In the genomic region with DNA sequence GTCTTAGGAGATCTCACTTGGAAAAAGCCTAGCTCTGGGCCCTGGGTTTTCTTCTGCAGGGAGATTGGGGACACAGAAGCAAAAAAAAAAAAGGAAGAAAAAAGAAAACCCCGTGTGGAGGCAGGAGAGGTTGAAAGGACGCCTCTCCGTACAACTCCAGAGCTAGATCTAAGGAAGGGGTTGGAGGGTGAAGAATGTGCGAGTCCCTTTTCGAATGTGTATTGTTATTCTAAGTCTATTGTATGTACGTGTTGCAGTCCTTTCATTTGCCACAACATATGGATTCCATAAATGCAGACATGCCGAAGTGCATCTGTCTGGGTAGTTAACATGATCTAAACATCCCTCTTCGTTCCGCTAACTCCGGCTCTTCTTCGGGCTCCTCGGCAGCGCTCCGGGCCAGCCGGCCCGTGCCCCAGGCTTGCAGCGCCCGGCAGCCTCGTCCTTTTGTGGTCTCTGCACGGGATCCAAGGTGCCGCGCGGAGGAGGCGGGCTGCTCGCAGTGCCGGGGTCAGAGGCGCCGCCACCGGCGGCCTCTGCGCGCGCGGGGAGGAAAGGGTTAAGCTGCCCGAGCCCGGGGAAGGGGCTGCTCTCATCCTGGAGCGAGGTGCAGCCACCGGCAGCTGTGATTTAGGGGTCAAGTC, we compare ENCODE assay signal across 9 cellular contexts. TPM values are rescaled to one million over a fixed set of nuclear protein-coding genes. Genes with fewer than 3 reads are reported as not detected.
DNase-seq lines count a peak whose midpoint lies in the region; ATAC-seq and TF ChIP-seq lines count a peak whose summit lies in the region.
"Had no signal": no experiment of that assay in that cellular context is flagged by ENCODE, and none has a peak within 500 bp of the region (broad histone marks: within the 10 kb centered on the region; RNA-seq: fewer than 3 reads in every experiment).

No MANE protein-coding gene starts in this region.

- TF ChIP-seq CTCF in AG04450 (IDR thresholded peaks at IDR 0.05; ENCODE audit: low read depth, low read length), result no peak
- no peak for TF ChIP-seq CTCF in fibroblast of lung (conservative IDR thresholded peaks at IDR 0.05 in 1 of 2, IDR thresholded peaks at IDR 0.05 in 1 of 2; ENCODE audit: low read depth in 1 of 2, low read length in 2 of 2)

- peak overlapping the region; percentile 20 for H2AK5ac ChIP-seq in neuronal stem cell (ENCODE audit: low read depth, low read length)

- CTCF ChIA-PET in AG04450 (lab: Charles Lee), result interaction anchor here (0.5 to 4.3 kb wide), 4 partner anchors 114 to 715 kb away, joined by 3 to 38 read pairs (median 6); no protein-coding TSS in a partner anchor

- no peaks in the 10 kb centered on the region for H3K79me1 ChIP-seq in neuronal stem cell (ENCODE audit: low read depth, low read length)

- peak overlapping the region; percentile 82 for H3K14ac ChIP-seq in neuronal stem cell (ENCODE audit: low read length)

- H2BK120ac ChIP-seq in neuronal stem cell (ENCODE audit: low read depth, low read length), result no peak overlapping the region

- no peaks in the 10 kb centered on the region for H3K27me3 ChIP-seq in AG04450 (ENCODE audit: control insufficient read depth, insufficient read depth, low read length)
- peaks cover 88% of the 10 kb centered on the region for H3K27me3 ChIP-seq in HUES64 (ENCODE audit: insufficient read depth, low read length)
- H3K27me3 ChIP-seq in fibroblast of lung (ENCODE audit: control insufficient read depth, insufficient read depth, low read length), result no peaks in the 10 kb centered on the region
- peaks cover 14 to 60% (median 38%) of the 10 kb centered on the region in 3 experiments for H3K27me3 ChIP-seq in neuronal stem cell (ENCODE audit: control insufficient read depth in 3 of 3, insufficient read depth in 3 of 3, low read depth in 1 of 3, low read length in 3 of 3)

- H2AFZ ChIP-seq in fibroblast of lung (ENCODE audit: low read length) (peak overlapping the region; percentile 67), neuronal stem cell (ENCODE audit: low read length) (peak overlapping the region; percentile 39)

- H3K27ac ChIP-seq in AG04450 (ENCODE audit: low read depth, low read length), result no peak overlapping the region
- no peak overlapping the region for H3K27ac ChIP-seq in HUES64 (ENCODE audit: low read depth, low read length)
- peak overlapping the region; percentile 79 for H3K27ac ChIP-seq in fibroblast of lung (ENCODE audit: insufficient read depth, low read length)
- no peak overlapping the region for H3K27ac ChIP-seq in neuronal stem cell (replicated peaks; ENCODE audit: low read length)

- peaks cover 40% of the 10 kb centered on the region for H3K79me2 ChIP-seq in fibroblast of lung (ENCODE audit: control insufficient read depth, insufficient read depth, low read length)

- H3K18ac ChIP-seq in neuronal stem cell (ENCODE audit: low read length), result peak overlapping the region; percentile 15

- H3K9me3 ChIP-seq in AG04450 (ENCODE audit: control insufficient read depth, insufficient read depth, low read length), result peaks cover 3% of the 10 kb centered on the region; the same call in 1 of the 2 replicates
- no peaks in the 10 kb centered on the region for H3K9me3 ChIP-seq in HUES64 (ENCODE audit: insufficient read depth, low read depth, low read length)
- H3K9me3 ChIP-seq in fibroblast of lung (ENCODE audit: control insufficient read depth, insufficient read depth, low read depth, low read length), result no peaks in the 10 kb centered on the region
- H3K9me3 ChIP-seq in neuronal stem cell (replicated peaks in 1 of 2; ENCODE audit: control insufficient read depth in 2 of 2, insufficient read depth in 1 of 2, low read depth in 1 of 2, low read length in 2 of 2), result no peaks in the 10 kb centered on the region

- under 1% methylated on average over 38 of the region's 38 CpGs for WGBS in HUES64
- no CpG with 5 or more reads among the region's 38 CpGs for WGBS in neuronal stem cell (ENCODE audit: extremely low coverage in 2 of 2, insufficient read length in 2 of 2, insufficient replicate concordance in 1 of 2), 2 donors

- peak overlapping the region; percentile 94 for H3K4me2 ChIP-seq in fibroblast of lung (ENCODE audit: extremely low read depth, insufficient read depth, low read length)
- H3K4me2 ChIP-seq in neuronal stem cell (ENCODE audit: insufficient read depth, low read length, poor library complexity, severe bottlenecking), result peak overlapping the region; percentile 37

- no peak overlapping the region for H3K9ac ChIP-seq in HUES64 (ENCODE audit: low read depth, low read length)
- peak overlapping the region; percentile 74 for H3K9ac ChIP-seq in fibroblast of lung (ENCODE audit: insufficient read depth, low read length)
- H3K9ac ChIP-seq in neuronal stem cell (ENCODE audit: low read depth, low read length, poor library complexity), result no peak overlapping the region

- H2BK5ac ChIP-seq in neuronal stem cell (ENCODE audit: low read length), result no peak overlapping the region

- H3K36me3 ChIP-seq in HUES64 (ENCODE audit: insufficient read depth, low read length) (no peaks in the 10 kb centered on the region), fibroblast of lung (ENCODE audit: control insufficient read depth, insufficient read depth, low read length) (no peaks in the 10 kb centered on the region), neuronal stem cell (replicated peaks in 1 of 2; ENCODE audit: control insufficient read depth in 2 of 2, insufficient read depth in 2 of 2, low read length in 2 of 2) (no peaks in the 10 kb centered on the region)

- DNase-seq in AG04450 (ENCODE audit: low read depth, low spot score) (no peak), fibroblast of lung (ENCODE audit: low read depth in 2 of 2) (peak; percentile 24 to 48), neuronal stem cell (ENCODE audit: low spot score) (no peak), GM19240 (ENCODE audit: insufficient read length, low spot score) (no peak)
- no peak for DNase-seq in effector CD4-positive, alpha-beta T cell
- DNase-seq: activated CD4-positive, alpha-beta T cell treated with anti-CD3 and anti-CD28 coated beads for 1 hour had no signal

- peaks cover 63% of the 10 kb centered on the region for H3K4me1 ChIP-seq in HUES64 (ENCODE audit: insufficient read depth, low read length)
- H3K4me1 ChIP-seq in fibroblast of lung (ENCODE audit: control insufficient read depth, extremely low read depth, insufficient read depth, low read length), result peaks cover 30% of the 10 kb centered on the region
- peaks cover 22 to 35% of the 10 kb centered on the region in 2 donors for H3K4me1 ChIP-seq in neuronal stem cell (ENCODE audit: control insufficient read depth in 2 of 2, insufficient read depth in 1 of 2, low read depth in 1 of 2, low read length in 2 of 2)

- POLR2A ChIA-PET in AG04450 (lab: Yijun Ruan, JAX), result interaction anchor here (0.6 to 0.7 kb wide), 4 partner anchors 9 to 887 kb away, joined by 3 to 4 read pairs (median 4); no protein-coding TSS in a partner anchor

- H4K20me1 ChIP-seq in fibroblast of lung (ENCODE audit: control insufficient read depth, extremely low read depth, insufficient read depth, low read length), result no peaks in the 10 kb centered on the region

- no peak overlapping the region for H2BK15ac ChIP-seq in neuronal stem cell (ENCODE audit: low read length)

- H4K91ac ChIP-seq in neuronal stem cell (ENCODE audit: low read depth, low read length, poor library complexity), result no peak overlapping the region

- no peak overlapping the region for H3K4ac ChIP-seq in neuronal stem cell (ENCODE audit: low read length)

- peak overlapping the region; percentile 61 for H3K23ac ChIP-seq in neuronal stem cell (ENCODE audit: low read depth, low read length, poor library complexity)

- no peak for ATAC-seq in GM18870 (IDR thresholded peaks at IDR 0.05; ENCODE audit: unreplicated experiment)
- no peak for ATAC-seq in GM21390 (IDR thresholded peaks at IDR 0.05; ENCODE audit: unreplicated experiment)

- H4K8ac ChIP-seq in neuronal stem cell (ENCODE audit: low read depth, low read length), result no peak overlapping the region

- H3K4me3 ChIP-seq in AG04450 (ENCODE audit: low read depth, low read length) (peak overlapping the region; percentile 1), HUES64 (ENCODE audit: low read length) (peak overlapping the region; percentile 40), fibroblast of lung (replicated peaks in 1 of 4; ENCODE audit: control extremely low read depth in 1 of 4, insufficient read depth in 1 of 4, low read depth in 3 of 4, low read length in 4 of 4) (peak overlapping the region; percentile 37 to 74 (median 43)), neuronal stem cell (ENCODE audit: low read length in 2 of 2) (peak overlapping the region in 1 of 2 donors; percentile 26)

- no peak overlapping the region for H2BK12ac ChIP-seq in neuronal stem cell (ENCODE audit: low read length)

RNA-seq across cellular contexts. Expression of a gene that starts 14.8 kb away (rescaled TPM):
- polyA plus RNA-seq in AG04450 (2011; rRNA removed), result 3.3 and 4.2 TPM in 2 replicates
- polyA minus RNA-seq in AG04450 (2011; rRNA and poly(A)+ RNA removed), result 11.1 and 12.1 TPM in 2 replicates
- polyA plus RNA-seq in HUES64 (2013, experiment 1 of 2), result 1.3 TPM
- polyA plus RNA-seq in HUES64 (2013, experiment 2 of 2), result 2.5 TPM
- total RNA-seq in fibroblast of lung, result 5.4 and 7.3 TPM in 2 replicates
- 4.4 and 4.7 TPM in 2 replicates for polyA plus RNA-seq in fibroblast of lung
- polyA plus RNA-seq in fibroblast of lung (2012), result 4.3 and 8.5 TPM in 2 replicates
- 21.6 and 25.3 TPM in 2 replicates for polyA minus RNA-seq in fibroblast of lung (ENCODE audit: low replicate concordance)
- 1.8 TPM for polyA plus RNA-seq in neuronal stem cell (2013, experiment 1 of 2)
- 2.1 TPM for polyA plus RNA-seq in neuronal stem cell (2013, experiment 2 of 2)

Comparison
In these comparisons a context has a peak if more than half of its experiments do, and no peak if none do; other contexts are left out.
1. DNase-seq: peak in fibroblast of lung (2 of 2); none in AG04450 (single experiment), neuronal stem cell (single experiment), GM19240 (single experiment) and effector CD4-positive, alpha-beta T cell (single experiment).